ENCODE assay signal across 26 cellular contexts in the genomic region with DNA sequence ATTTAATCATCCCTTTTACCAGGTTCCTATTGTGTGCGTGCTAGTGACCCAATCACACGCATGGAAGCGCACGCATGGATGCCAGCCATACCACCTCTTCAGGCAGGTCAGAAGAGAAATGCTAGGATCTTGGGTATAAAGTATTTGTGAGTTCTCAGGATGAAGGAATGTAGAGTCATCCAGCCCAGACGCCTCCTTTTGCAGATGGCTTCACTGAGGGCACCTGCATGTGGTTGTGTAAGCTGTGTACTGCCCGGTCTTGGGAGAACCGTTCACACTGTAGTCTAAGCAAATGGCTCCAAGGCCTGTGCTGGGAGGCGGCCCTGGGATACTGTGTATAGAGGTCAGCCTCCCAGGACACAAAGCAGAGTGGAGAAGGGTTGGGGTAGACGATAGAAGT.
"Had no signal": no experiment of that assay in that cellular context is flagged by ENCODE, and none has a peak within 500 bp of the region (broad histone marks: within the 10 kb centered on the region; RNA-seq: fewer than 3 reads in every experiment).

No MANE protein-coding gene starts in this region.

- H2AFZ ChIP-seq: hepatocyte, parathyroid adenoma had no signal

- H3K9me3 Mint-ChIP-seq: effector memory CD8-positive, alpha-beta T cell; mesothelial cell of epicardium; nephron progenitor cell; stimulated activated naive CD8-positive, alpha-beta T cell treated with anti-CD3 and anti-CD28 coated beads, Interleukin-15, amount 100 ng/mL, for 72 hours; type B pancreatic cell had no signal

- H3K4me3 Mint-ChIP-seq: effector memory CD8-positive, alpha-beta T cell; mesothelial cell of epicardium; naive thymus-derived CD4-positive, alpha-beta T cell; stimulated activated naive CD8-positive, alpha-beta T cell treated with anti-CD3 and anti-CD28 coated beads, Interleukin-15, amount 100 ng/mL, for 72 hours; type B pancreatic cell had no signal

- H3K79me2 ChIP-seq: hepatocyte, parathyroid adenoma had no signal

- H3K36me3 Mint-ChIP-seq: mesothelial cell of epicardium; naive thymus-derived CD4-positive, alpha-beta T cell had no signal

- H3K9me3 ChIP-seq: heart left ventricle, left lung, mucosa of descending colon, thyroid gland had no signal

- H3K4me1 ChIP-seq: left lung, parathyroid adenoma, thyroid gland had no signal

- H3K36me3 ChIP-seq: heart left ventricle, left lung, thyroid gland had no signal

- H3K27ac Mint-ChIP-seq: effector memory CD8-positive, alpha-beta T cell; mesothelial cell of epicardium; naive thymus-derived CD4-positive, alpha-beta T cell; nephron progenitor cell; type B pancreatic cell had no signal

- H3K27ac ChIP-seq: heart left ventricle, left lung, parathyroid adenoma, thyroid gland had no signal

- H3K4me3 ChIP-seq: heart left ventricle, hepatocyte, left lung, mucosa of descending colon, smooth muscle cell, thyroid gland had no signal

- H3K4me1 Mint-ChIP-seq: stimulated activated naive CD8-positive, alpha-beta T cell treated with anti-CD3 and anti-CD28 coated beads, Interleukin-15, amount 100 ng/mL, for 72 hours had no signal

- FAIRE-seq: endometrium, frontal cortex, islet of Langerhans had no signal

- H3K4me2 ChIP-seq: hepatocyte, smooth muscle cell had no signal

- ATAC-seq: effector memory CD8-positive, alpha-beta T cell; left cardiac atrium; left lung; mucosa of descending colon; naive thymus-derived CD4-positive, alpha-beta T cell; stimulated activated naive CD8-positive, alpha-beta T cell treated with anti-CD3 and anti-CD28 coated beads, Interleukin-15, amount 100 ng/mL, for 72 hours had no signal

- H3K9ac ChIP-seq: parathyroid adenoma had no signal

- DNase-seq: cortex of kidney; effector memory CD8-positive, alpha-beta T cell; heart left ventricle; left cardiac atrium; left lung; mesenchymal stem cell; mucosa of descending colon; naive thymus-derived CD4-positive, alpha-beta T cell; occipital lobe; retina; stimulated activated CD4-positive, alpha-beta T cell treated with anti-CD3 and anti-CD28 coated beads, Interleukin-12 subunit alpha, Interleukin-12 subunit beta, amount 100 ng/mL, for 4 hours; stimulated activated CD4-positive, alpha-beta T cell treated with anti-CD3 and anti-CD28 coated beads, Interleukin-1b, Interleukin-23, amount 100 ng/mL, for 48 hours; stimulated activated CD4-positive, alpha-beta T cell treated with anti-CD3 and anti-CD28 coated beads, Interleukin-4, amount 100 ng/mL, for 1 hour; stimulated activated CD8-positive, alpha-beta memory T cell treated with anti-CD3 and anti-CD28 coated beads, Interleukin-4, amount 100 ng/mL, for 48 hours; stimulated activated naive CD4-positive, alpha-beta T cell; stimulated activated naive CD8-positive, alpha-beta T cell treated with anti-CD3 and anti-CD28 coated beads, Interleukin-15, amount 100 ng/mL, for 72 hours; thyroid gland had no signal
